In genomic region chr20:54167909-54168872, GRCh38 we compare ENCODE assay signal across 13 cellular contexts. TPM values are rescaled to one million over a fixed set of nuclear protein-coding genes. Genes with fewer than 3 reads are reported as not detected.
DNase-seq lines count a peak whose midpoint lies in the region; ATAC-seq and TF ChIP-seq lines count a peak whose summit lies in the region.
"Had no signal": no experiment of that assay in that cellular context is flagged by ENCODE, and none has a peak within 500 bp of the region (broad histone marks: within the 10 kb centered on the region; RNA-seq: fewer than 3 reads in every experiment).

No MANE protein-coding gene starts in this region.

- TF ChIP-seq CTCF in upper lobe of right lung (IDR thresholded peaks at IDR 0.05): no peak

- in situ Hi-C loops in ACHN (cut with HindIII; ENCODE audit: low pct_ligation_motif_present, low pct_unique_long_range_greater_than_20kb, low sequenced_read_pairs): no loop called here

- POLR2A ChIA-PET in HEK293T (lab: Yijun Ruan, JAX): no interaction called here

- no peaks in the 10 kb centered on the region for H3K9me3 ChIP-seq in upper lobe of right lung

- H3K4me1 ChIP-seq in upper lobe of right lung: peaks cover 6% of the 10 kb centered on the region

- intact Hi-C loops in upper lobe of right lung (cut with DNase I): no loop called here
- intact Hi-C loops in left ventricle myocardium superior (cut with micrococcal nuclease): no loop called here

- H3K4me3 ChIP-seq in upper lobe of right lung: no peak overlapping the region
- H3K4me3 ChIP-seq: skin epidermis had no signal

- DNase-seq in ACHN (peak; percentile 31), HEK293T (ENCODE audit: extremely low spot score) (peak; percentile 28), RKO (ENCODE audit: low spot score) (peak; percentile 74), upper lobe of right lung (no peak), NOMO-1 treated with dmso at 0.1 percent for 144 hours (lab: John Stamatoyannopoulos, UW; ENCODE audit: unreplicated experiment) (no peak), GM19238 (ENCODE audit: insufficient read length, low spot score) (no peak), left ventricle myocardium superior (no peak)
- DNase-seq: activated naive CD4-positive, alpha-beta T cell treated with anti-CD3 and anti-CD28 coated beads for 36 hours; cerebellar nuclear complex; NCI-H2081; T1000 had no signal

- CTCF ChIA-PET in HEK293T (lab: Yijun Ruan, JAX): interaction anchor here (0.7 kb wide), 1 partner anchor 41 kb away, joined by 4 read pairs; no protein-coding TSS in a partner anchor

- peaks cover 73% of the 10 kb centered on the region for H3K27me3 ChIP-seq in upper lobe of right lung

- H3K27ac ChIP-seq in upper lobe of right lung: no peak overlapping the region
- H3K27ac ChIP-seq: skin epidermis had no signal

- ATAC-seq in esophagus mucosa: peak; percentile 29
- no peak for ATAC-seq in upper lobe of right lung
- ATAC-seq in left ventricle myocardium superior: no peak

- no peaks in the 10 kb centered on the region for H3K36me3 ChIP-seq in upper lobe of right lung

TF ChIP-seq in HEK293T, 16 proteins besides CTCF, POLR2A, EP300 and RAD21:
- TF ChIP-seq SUZ12 (IDR thresholded peaks at IDR 0.05): no peak
- no peak for TF ChIP-seq FOXA1 (IDR thresholded peaks at IDR 0.05)
- TF ChIP-seq TARDBP (IDR thresholded peaks at IDR 0.05): no peak
- TF ChIP-seq SP1 (IDR thresholded peaks at IDR 0.05): no peak
- no peak for TF ChIP-seq CTBP1 (IDR thresholded peaks at IDR 0.05; ENCODE audit: borderline replicate concordance)
- TF ChIP-seq ELF4 (IDR thresholded peaks at IDR 0.05): no peak
- TF ChIP-seq FOXM1 (IDR thresholded peaks at IDR 0.05; ENCODE audit: borderline replicate concordance): no peak

RNA-seq across cellular contexts. Expression of gene CYP24A1, which starts 5.6 kb away (rescaled TPM):
- 1.3 TPM for total RNA-seq in esophagus mucosa
- total RNA-seq in upper lobe of right lung: 0.17 TPM
- not detected for total RNA-seq in left ventricle myocardium superior
- total RNA-seq: activated naive CD4-positive, alpha-beta T cell treated with anti-CD3 and anti-CD28 coated beads for 36 hours had no signal

RNA-seq across cellular contexts. Expression of gene PFDN4, which starts 39.7 kb away (rescaled TPM):
- 19.0 TPM for total RNA-seq in esophagus mucosa
- total RNA-seq in upper lobe of right lung: 19.9 TPM
- 22.2 TPM for total RNA-seq in left ventricle myocardium superior

Comparison
In these comparisons a context has a peak if more than half of its experiments do, and no peak if none do; other contexts are left out.
1. DNase-seq: peak in ACHN (single experiment), HEK293T (single experiment) and RKO (single experiment); none in upper lobe of right lung (single experiment), NOMO-1 treated with dmso at 0.1 percent for 144 hours (single experiment), GM19238 (single experiment) and left ventricle myocardium superior (single experiment).